25 cellular contexts compared by ENCODE assay signal in the genomic region with DNA sequence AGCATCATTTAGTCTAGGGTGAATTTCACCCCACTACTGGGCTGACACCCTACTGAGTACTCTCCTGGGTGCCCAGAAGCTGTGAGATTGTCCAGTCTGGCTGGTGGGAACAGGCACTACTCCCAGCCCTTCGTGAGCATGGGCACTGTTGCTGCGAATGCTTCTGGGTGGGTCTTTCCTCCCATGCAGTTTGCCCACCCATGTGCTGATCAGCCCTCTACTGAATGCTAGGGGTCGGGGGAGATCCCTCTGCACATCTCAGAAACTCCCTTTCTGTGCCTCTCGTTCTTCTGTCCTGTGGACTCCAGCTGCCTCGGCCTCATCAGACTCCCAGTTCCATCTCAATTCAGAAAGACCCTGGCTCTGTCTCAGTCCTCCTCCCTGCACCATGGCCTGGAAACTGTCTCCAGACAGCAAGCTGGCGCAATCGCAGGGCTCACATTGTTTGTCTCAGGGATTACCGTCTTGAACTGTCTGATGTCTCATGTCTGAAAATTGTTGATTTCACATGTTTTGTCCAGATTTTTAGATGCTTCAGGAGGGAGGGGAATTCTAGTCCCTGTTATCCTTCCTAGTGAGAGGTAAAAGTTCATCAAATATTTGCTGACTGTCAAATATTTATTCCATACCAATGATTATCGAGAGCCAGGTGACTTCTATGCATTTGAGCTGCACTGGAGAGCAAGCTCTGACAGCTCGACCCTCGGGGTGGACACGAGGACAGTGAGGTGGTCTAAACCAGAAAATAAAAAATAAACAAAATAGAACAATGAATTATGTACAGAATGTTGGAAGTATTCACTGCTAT.
DNase-seq lines count a peak whose midpoint lies in the region; ATAC-seq and TF ChIP-seq lines count a peak whose summit lies in the region.
"Had no signal": no experiment of that assay in that cellular context is flagged by ENCODE, and none has a peak within 500 bp of the region (broad histone marks: within the 10 kb centered on the region; RNA-seq: fewer than 3 reads in every experiment).

No MANE protein-coding gene starts in this region.

- peaks cover 53% of the 10 kb centered on the region for H3K4me1 Mint-ChIP-seq in nephron
- H3K4me1 Mint-ChIP-seq: stimulated activated effector memory CD8-positive, alpha-beta T cell treated with anti-CD3 and anti-CD28 coated beads, Interleukin-12 subunit alpha, Interleukin-12 subunit beta, amount 100 ng/mL, for 72 hours had no signal

- H3K36me3 ChIP-seq in right atrium auricular region: no peaks in the 10 kb centered on the region
- H3K36me3 ChIP-seq in heart left ventricle: no peaks in the 10 kb centered on the region
- H3K36me3 ChIP-seq in esophagus muscularis mucosa: no peaks in the 10 kb centered on the region
- H3K36me3 ChIP-seq in vagina: no peaks in the 10 kb centered on the region
- H3K36me3 ChIP-seq: breast epithelium, neutrophil, suprapubic skin had no signal

- H3K36me3 Mint-ChIP-seq in nephron (ENCODE audit: low read depth): no peaks in the 10 kb centered on the region
- H3K36me3 Mint-ChIP-seq: stimulated activated effector memory CD8-positive, alpha-beta T cell treated with anti-CD3 and anti-CD28 coated beads, Interleukin-12 subunit alpha, Interleukin-12 subunit beta, amount 100 ng/mL, for 72 hours; WTC11 had no signal

- no peak for TF ChIP-seq EP300 in esophagus muscularis mucosa (IDR thresholded peaks at IDR 0.05)

- H3K4me1 ChIP-seq in right atrium auricular region (no peaks in the 10 kb centered on the region), heart left ventricle (no peaks in the 10 kb centered on the region), esophagus muscularis mucosa (no peaks in the 10 kb centered on the region), vagina (no peaks in the 10 kb centered on the region)
- H3K4me1 ChIP-seq: breast epithelium, suprapubic skin had no signal

- H3K27me3 ChIP-seq in right atrium auricular region (no peaks in the 10 kb centered on the region), heart left ventricle (peaks cover 0 to 27% (median 0%) of the 10 kb centered on the region in 9 donors), esophagus muscularis mucosa (no peaks in the 10 kb centered on the region), vagina (no peaks in the 10 kb centered on the region)
- H3K27me3 ChIP-seq: breast epithelium, neutrophil had no signal

- H3K4me3 ChIP-seq in right atrium auricular region (no peak overlapping the region), heart left ventricle (no peak overlapping the region), esophagus muscularis mucosa (no peak overlapping the region), vagina (no peak overlapping the region)
- H3K4me3 ChIP-seq: breast epithelium, coronary artery, lung, suprapubic skin had no signal

- H3K27ac ChIP-seq in right atrium auricular region (no peak overlapping the region), heart left ventricle (peak overlapping the region in 1 of 12 donors; percentile 45), esophagus muscularis mucosa (replicated peaks in 1 of 4) (no peak overlapping the region), vagina (no peak overlapping the region)
- H3K27ac ChIP-seq: breast epithelium, coronary artery, neutrophil, suprapubic skin had no signal

- peak; percentile 38 for DNase-seq in right atrium auricular region (ENCODE audit: low spot score)
- no peak for DNase-seq in heart left ventricle
- peak; percentile 84 for DNase-seq in esophagus muscularis mucosa (ENCODE audit: extremely low spot score)
- peak; percentile 70 to 72 for DNase-seq in vagina (ENCODE audit: extremely low spot score in 2 of 2)
- no peak for DNase-seq in NCI-H1092 treated with DMSO at 0.1 percent for 48 hours (lab: John Stamatoyannopoulos, UW)
- no peak for DNase-seq in DMS 273 (lab: John Stamatoyannopoulos, UW; ENCODE audit: unreplicated experiment)
- DNase-seq in epidermal melanocyte (ENCODE audit: insufficient read length, low spot score): no peak
- DNase-seq: activated CD4-positive, alpha-beta T cell treated with anti-CD3 and anti-CD28 coated beads, Interleukin-2, amount 50 U/mL, for 1 hour; activated gamma-delta T cell; HCEC 1CT; kidney glomerular epithelial cell; NCI-H1105 treated with DMSO at 0.1 percent for 48 hours; NCI-H2081; NCI-H226; SHP77; small intestine; T-helper 9 cell had no signal

- no peaks in the 10 kb centered on the region for H3K9me3 ChIP-seq in right atrium auricular region
- no peaks in the 10 kb centered on the region for H3K9me3 ChIP-seq in heart left ventricle
- no peaks in the 10 kb centered on the region for H3K9me3 ChIP-seq in esophagus muscularis mucosa
- no peaks in the 10 kb centered on the region for H3K9me3 ChIP-seq in vagina
- H3K9me3 ChIP-seq: breast epithelium, neutrophil, suprapubic skin had no signal

- no peak for ATAC-seq in heart left ventricle
- ATAC-seq: stimulated activated effector memory CD8-positive, alpha-beta T cell treated with anti-CD3 and anti-CD28 coated beads, Interleukin-12 subunit alpha, Interleukin-12 subunit beta, amount 100 ng/mL, for 72 hours; WTC11 had no signal

- H3K9me3 Mint-ChIP-seq in nephron: peaks cover under 1% of the 10 kb centered on the region

- TF ChIP-seq CTCF in right atrium auricular region (IDR thresholded peaks at IDR 0.05): no peak
- TF ChIP-seq CTCF in heart left ventricle (IDR thresholded peaks at IDR 0.05): no peak
- no peak for TF ChIP-seq CTCF in esophagus muscularis mucosa (IDR thresholded peaks at IDR 0.05)
- TF ChIP-seq CTCF in nephron (IDR thresholded peaks at IDR 0.05; ENCODE audit: unreplicated experiment in 3 of 3): no peak
- no peak for TF ChIP-seq CTCF in vagina (IDR thresholded peaks at IDR 0.05)

- no peak for TF ChIP-seq POLR2A in heart left ventricle (IDR thresholded peaks at IDR 0.05)
- no peak for TF ChIP-seq POLR2A in esophagus muscularis mucosa (IDR thresholded peaks at IDR 0.05; ENCODE audit: low read depth)
- no peak for TF ChIP-seq POLR2A in vagina (IDR thresholded peaks at IDR 0.05)

- intact Hi-C loops in heart left ventricle (cut with DNase I) (no loop called here), esophagus muscularis mucosa (cut with DNase I) (no loop called here), vagina (cut with DNase I) (no loop called here)

- 84 to 89% (median 88%) methylated on average over 12 of the region's 12 CpGs for WGBS in heart left ventricle, 4 donors
- 80% methylated on average over 12 of the region's 12 CpGs for WGBS in esophagus muscularis mucosa

- H3K27me3 Mint-ChIP-seq in nephron (ENCODE audit: low read depth): no peaks in the 10 kb centered on the region

- H3K4me3 Mint-ChIP-seq in nephron: no peak overlapping the region
- H3K4me3 Mint-ChIP-seq: stimulated activated effector memory CD8-positive, alpha-beta T cell treated with anti-CD3 and anti-CD28 coated beads, Interleukin-12 subunit alpha, Interleukin-12 subunit beta, amount 100 ng/mL, for 72 hours; WTC11 had no signal

- peak overlapping the region in 2 of 3 experiments; percentile 42 to 82 for H3K27ac Mint-ChIP-seq in nephron
- H3K27ac Mint-ChIP-seq: stimulated activated effector memory CD8-positive, alpha-beta T cell treated with anti-CD3 and anti-CD28 coated beads, Interleukin-12 subunit alpha, Interleukin-12 subunit beta, amount 100 ng/mL, for 72 hours; WTC11 had no signal

Comparison
In these comparisons a context has a peak if more than half of its experiments do, and no peak if none do; other contexts are left out.
1. DNase-seq: peak in right atrium auricular region (single experiment), esophagus muscularis mucosa (single experiment) and vagina (2 of 2); none in heart left ventricle (0 of 5), NCI-H1092 treated with DMSO at 0.1 percent for 48 hours (single experiment), DMS 273 (single experiment) and epidermal melanocyte (single experiment).